8 cellular contexts compared by ENCODE assay signal in the genomic region with DNA sequence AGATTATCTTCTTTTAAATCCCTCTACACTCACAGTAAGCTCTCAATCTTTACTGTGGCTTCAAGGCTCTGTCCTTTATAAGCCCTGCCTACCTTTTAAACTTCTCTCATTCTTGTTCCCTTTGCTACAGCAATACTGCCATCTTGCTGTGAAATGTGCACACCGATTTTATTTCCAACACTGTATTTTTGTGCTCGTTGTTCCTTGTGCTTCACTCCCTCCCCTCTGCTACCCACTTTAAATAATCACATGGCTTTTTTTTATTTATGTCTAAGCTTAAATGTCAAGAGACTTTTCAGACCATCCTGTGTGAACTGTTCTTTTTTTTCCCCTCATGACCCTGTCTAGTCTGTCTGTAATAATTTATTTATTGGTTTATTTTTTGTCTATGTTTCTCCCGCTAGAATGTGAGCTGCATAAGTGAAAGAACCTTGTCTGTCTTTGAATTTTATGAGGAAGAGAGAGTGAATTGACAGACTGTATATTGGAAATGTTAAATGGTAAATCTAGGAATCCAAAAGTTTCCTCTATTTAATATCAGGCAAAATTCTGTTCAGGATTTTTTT. TPM values are rescaled to one million over a fixed set of nuclear protein-coding genes. Genes with fewer than 3 reads are reported as not detected.
DNase-seq lines count a peak whose midpoint lies in the region; ATAC-seq and TF ChIP-seq lines count a peak whose summit lies in the region.

No MANE protein-coding gene starts in this region.

- CTCF ChIA-PET in OCI-LY7 (lab: Charles Lee; ENCODE audit: unreplicated experiment): interaction anchor here (0.8 to 1.4 kb wide), 3 partner anchors 17 to 404 kb away, joined by 3 read pairs; no protein-coding TSS in a partner anchor

- H2AFZ ChIP-seq in OCI-LY7 (ENCODE audit: low read length): no peak overlapping the region

- H3F3A ChIP-seq in DOHH2 (ENCODE audit: control insufficient read depth, insufficient read depth): no peaks in the 10 kb centered on the region

- H4K5ac ChIP-seq in mesendoderm (ENCODE audit: low read length): no peak overlapping the region

- WGBS in mesendoderm (ENCODE audit: extremely low coverage, insufficient coverage, low lambda C conversion rate): no CpG with 5 or more reads among the region's 3 CpGs

- no peak overlapping the region for H3K27ac ChIP-seq in DOHH2 (ENCODE audit: low read depth, low read length)
- no peak overlapping the region for H3K27ac ChIP-seq in OCI-LY7 (ENCODE audit: low read depth, low read length, poor library complexity, severe bottlenecking)
- peak overlapping the region in 1 of 59 donors; percentile 6 for H3K27ac ChIP-seq in dorsolateral prefrontal cortex
- no peak overlapping the region for H3K27ac ChIP-seq in mesendoderm (ENCODE audit: low read depth, low read length)

- intact Hi-C loops in OCI-LY7 (cut with micrococcal nuclease; ENCODE audit: unreplicated experiment) (loop anchor here (1.0 to 5.0 kb wide), 3 partner anchors 68 to 427 kb away; no protein-coding TSS in a partner anchor), dorsolateral prefrontal cortex (cut with DNase I) (loop anchor here (1.0 to 10.0 kb wide), 6 partner anchors 45 to 429 kb away; a partner anchor contains a TSS)

- ATAC-seq in HG02759 (IDR thresholded peaks at IDR 0.05; ENCODE audit: unreplicated experiment) (peak; percentile 50), GM21423 (IDR thresholded peaks at IDR 0.05; ENCODE audit: unreplicated experiment) (no peak)

- H3K36me3 ChIP-seq in DOHH2 (ENCODE audit: control insufficient read depth, low read length) (peaks cover 13% of the 10 kb centered on the region; the same call in 1 of the 2 replicates), OCI-LY7 (ENCODE audit: insufficient read depth, low read length) (peaks cover 38% of the 10 kb centered on the region), mesendoderm (ENCODE audit: control insufficient read depth, insufficient read depth, low read length) (no peaks in the 10 kb centered on the region)

- H3K9me3 ChIP-seq in DOHH2 (ENCODE audit: control insufficient read depth, insufficient read depth, low read length) (no peaks in the 10 kb centered on the region), OCI-LY7 (ENCODE audit: low read length) (no peaks in the 10 kb centered on the region)

- H3K27me3 ChIP-seq in DOHH2 (ENCODE audit: control insufficient read depth, low read length) (no peaks in the 10 kb centered on the region), dorsolateral prefrontal cortex (no peaks in the 10 kb centered on the region), mesendoderm (ENCODE audit: insufficient read depth, low read length, poor library complexity) (no peaks in the 10 kb centered on the region)

- H3K4me2 ChIP-seq in DOHH2 (ENCODE audit: low read length) (no peak overlapping the region), OCI-LY7 (ENCODE audit: low read length) (no peak overlapping the region), mesendoderm (ENCODE audit: low read length) (no peak overlapping the region)

- peaks cover 2% of the 10 kb centered on the region for H3K79me1 ChIP-seq in mesendoderm (ENCODE audit: low read length)

- H4K20me1 ChIP-seq in DOHH2 (ENCODE audit: control insufficient read depth, insufficient read depth, low read depth, low read length) (no peaks in the 10 kb centered on the region), OCI-LY7 (ENCODE audit: insufficient read depth, low read length) (no peaks in the 10 kb centered on the region)

- no peaks in the 10 kb centered on the region for H3K4me1 ChIP-seq in DOHH2 (ENCODE audit: control insufficient read depth, low read length)
- peaks cover 12% of the 10 kb centered on the region for H3K4me1 ChIP-seq in OCI-LY7 (ENCODE audit: insufficient read depth, low read length, poor library complexity, severe bottlenecking)
- no peaks in the 10 kb centered on the region for H3K4me1 ChIP-seq in mesendoderm (ENCODE audit: control insufficient read depth, low read depth, low read length)

- no peak overlapping the region for H2AK5ac ChIP-seq in mesendoderm (ENCODE audit: low read length)

- no peak overlapping the region for H3K23ac ChIP-seq in mesendoderm (ENCODE audit: low read length)

- no peak overlapping the region for H4K8ac ChIP-seq in mesendoderm (ENCODE audit: low read depth, low read length)

- no TSS peak for BruUV-seq in OCI-LY7 (replicated peaks; lab: Mats Ljungman, UMichigan)

- H3K18ac ChIP-seq in mesendoderm (ENCODE audit: low read length): no peak overlapping the region

- H3K9me2 ChIP-seq in DOHH2 (replicated peaks; ENCODE audit: control insufficient read depth, low read length) (no peaks in the 10 kb centered on the region), OCI-LY7 (ENCODE audit: insufficient read depth, low read length) (no peaks in the 10 kb centered on the region)

- H2BK5ac ChIP-seq in mesendoderm (ENCODE audit: low read length): no peak overlapping the region

- H3K79me2 ChIP-seq in DOHH2 (ENCODE audit: control insufficient read depth, low read length): no peaks in the 10 kb centered on the region
- H3K79me2 ChIP-seq in OCI-LY7 (ENCODE audit: insufficient read depth, low read depth, low read length): no peaks in the 10 kb centered on the region
- no peaks in the 10 kb centered on the region for H3K79me2 ChIP-seq in mesendoderm (ENCODE audit: control insufficient read depth, insufficient read depth, low read length)

- H2BK120ac ChIP-seq in mesendoderm (ENCODE audit: low read depth, low read length): no peak overlapping the region

- H3K4ac ChIP-seq in mesendoderm (ENCODE audit: low read depth, low read length): no peak overlapping the region

- no peak overlapping the region for H3K56ac ChIP-seq in mesendoderm (ENCODE audit: low read length)

- H3K4me3 ChIP-seq in DOHH2 (ENCODE audit: low read length): no peak overlapping the region
- H3K4me3 ChIP-seq in OCI-LY7 (ENCODE audit: low read depth, low read length, poor library complexity, severe bottlenecking): no peak overlapping the region
- no peak overlapping the region for H3K4me3 ChIP-seq in dorsolateral prefrontal cortex
- H3K4me3 ChIP-seq in mesendoderm (ENCODE audit: low read length): no peak overlapping the region

- TF ChIP-seq CTCF in DOHH2 (IDR thresholded peaks at IDR 0.05; ENCODE audit: low read depth, low read length, poor library complexity, severe bottlenecking) (peak; percentile 61), OCI-LY7 (conservative IDR thresholded peaks at IDR 0.05; ENCODE audit: low read length) (peak; percentile 87), dorsolateral prefrontal cortex (IDR thresholded peaks at IDR 0.05 in 54 of 56, conservative IDR thresholded peaks at IDR 0.05 in 2 of 56; ENCODE audit: low read depth in 1 of 56, partially characterized antibody in 56 of 56) (peak; percentile 41 to 88 (median 65))

- POLR2A ChIA-PET in OCI-LY7 (lab: Charles Lee): interaction anchor here (0.7 to 1.6 kb wide), 5 partner anchors 11 to 425 kb away, joined by 3 to 5 read pairs (median 3); no protein-coding TSS in a partner anchor

- H3K9ac ChIP-seq in mesendoderm (ENCODE audit: low read length): no peak overlapping the region

- H2BK15ac ChIP-seq in mesendoderm (replicated peaks; ENCODE audit: low read depth): no peak overlapping the region

- DNase-seq in OCI-LY7 (ENCODE audit: low spot score) (peak; percentile 56), dorsolateral prefrontal cortex (no peak), mesendoderm (peak; percentile 80), amniotic stem cell (lab: John Stamatoyannopoulos, UW) (no peak)
- no peak for DNase-seq in stimulated activated naive CD4-positive, alpha-beta T cell treated with Interleukin-2 at 50 U/mL for 16 hours (lab: John Stamatoyannopoulos, UW)

RNA-seq across cellular contexts. Expression of a gene that starts 45.7 kb away (rescaled TPM):
- 18.3 and 21.1 TPM in 2 replicates for total RNA-seq in OCI-LY7 (2014; rRNA removed; shearing (Covaris generic))
- total RNA-seq in OCI-LY7 (2022): 33.8 and 36.5 TPM in 2 replicates
- 10 to 100 TPM; 29.3 to 56.2 (median 39.9) TPM for total RNA-seq in dorsolateral prefrontal cortex
- polyA plus RNA-seq in mesendoderm (2013, experiment 1 of 2): 24.6 TPM
- polyA plus RNA-seq in mesendoderm (2013, experiment 2 of 2): 23.6 TPM

Comparison
In these comparisons a context has a peak if more than half of its experiments do, and no peak if none do; other contexts are left out.
1. DNase-seq: peak in OCI-LY7 (single experiment) and mesendoderm (single experiment); none in dorsolateral prefrontal cortex (0 of 10), amniotic stem cell (single experiment) and stimulated activated naive CD4-positive, alpha-beta T cell treated with Interleukin-2 at 50 U/mL for 16 hours (single experiment).
2. Peak in every context shown above with its lines, with median percentiles within 50 percentile points of each other: CTCF ChIP-seq.